ENCODE assay signal across 8 cellular contexts in the genomic region with DNA sequence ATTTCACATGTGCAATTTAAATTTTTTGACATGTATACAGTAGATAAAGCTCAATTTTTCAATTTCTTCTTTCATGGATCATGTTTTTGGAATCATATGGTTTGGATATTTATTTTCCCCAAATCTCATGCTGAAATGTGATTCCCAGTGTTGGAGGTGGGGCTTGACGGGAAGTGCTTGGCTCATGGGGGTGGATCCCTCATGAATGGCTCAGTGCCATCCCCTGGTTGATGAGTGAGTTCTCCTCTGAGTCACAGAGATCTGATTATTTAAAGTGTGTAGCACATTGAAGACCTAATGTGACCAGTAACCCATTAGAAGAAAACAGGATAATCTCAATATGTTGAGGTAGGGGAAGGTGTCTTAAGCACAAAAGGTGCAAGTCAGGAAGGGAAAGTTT. TPM values are rescaled to one million over a fixed set of nuclear protein-coding genes. Genes with fewer than 3 reads are reported as not detected.
DNase-seq lines count a peak whose midpoint lies in the region; ATAC-seq, FAIRE-seq and TF ChIP-seq lines count a peak whose summit lies in the region.

No MANE protein-coding gene starts in this region.

- no peak for ATAC-seq in GM21737 (IDR thresholded peaks at IDR 0.05; ENCODE audit: unreplicated experiment)
- ATAC-seq in HG02623 (IDR thresholded peaks at IDR 0.05; ENCODE audit: unreplicated experiment): no peak

- FAIRE-seq in H54 (lab: Jason Lieb, UNC): peak; percentile 98

- TF ChIP-seq CTCF in WI38 (IDR thresholded peaks at IDR 0.05; ENCODE audit: low read depth, low read length) (no peak), cardiac muscle cell (IDR thresholded peaks at IDR 0.05; ENCODE audit: low read depth, low read length) (no peak), parathyroid adenoma (IDR thresholded peaks at IDR 0.05) (no peak), GM10266 (IDR thresholded peaks at IDR 0.05; ENCODE audit: control insufficient read depth, insufficient read depth, low read depth, missing control alignments) (no peak)

- peak overlapping the region; percentile 95 for H3K27ac ChIP-seq in cardiac muscle cell
- H3K27ac ChIP-seq in parathyroid adenoma: peak overlapping the region; percentile 87

- no peaks in the 10 kb centered on the region for H3K27me3 ChIP-seq in cardiac muscle cell
- no peaks in the 10 kb centered on the region for H3K27me3 ChIP-seq in parathyroid adenoma (ENCODE audit: control insufficient read depth, insufficient read depth, low read length)

- no peak overlapping the region for H3K9ac ChIP-seq in parathyroid adenoma

- H3K4me1 ChIP-seq in cardiac muscle cell (ENCODE audit: low read depth) (peaks cover 23% of the 10 kb centered on the region), parathyroid adenoma (peaks cover 2% of the 10 kb centered on the region)

- H3K4me3 ChIP-seq in WI38 (ENCODE audit: low read depth, low read length) (peak overlapping the region; percentile 62), cardiac muscle cell (peak overlapping the region; percentile 46), parathyroid adenoma (ENCODE audit: low read depth, low read length) (peak overlapping the region; percentile 24)

- peak; percentile 25 for DNase-seq in H54 (ENCODE audit: insufficient read length, low spot score)
- peak; percentile 53 to 96 for DNase-seq in cardiac muscle cell (ENCODE audit: low read depth in 1 of 2, low spot score in 1 of 2)
- DNase-seq in GM10266 (ENCODE audit: extremely low spot score): no peak
- no peak for DNase-seq in NCI-H1436 treated with DMSO at 0.1 percent for 48 hours (lab: John Stamatoyannopoulos, UW)

- TF ChIP-seq POLR2A in H54 (IDR thresholded peaks at IDR 0.05; ENCODE audit: low read depth, low read length): no peak

- H2AFZ ChIP-seq in parathyroid adenoma: no peak overlapping the region

- no peak overlapping the region for H3K4me2 ChIP-seq in parathyroid adenoma (ENCODE audit: low read length)

- H3K36me3 ChIP-seq in cardiac muscle cell (no peaks in the 10 kb centered on the region), parathyroid adenoma (ENCODE audit: control insufficient read depth, insufficient read depth, low read length) (no peaks in the 10 kb centered on the region)

- H3K9me3 ChIP-seq in cardiac muscle cell (ENCODE audit: low read depth) (no peaks in the 10 kb centered on the region), parathyroid adenoma (ENCODE audit: control insufficient read depth, low read length) (no peaks in the 10 kb centered on the region)

- no peaks in the 10 kb centered on the region for H3K79me2 ChIP-seq in parathyroid adenoma

RNA-seq across cellular contexts. Expression of a gene that starts 9.1 kb away (rescaled TPM):
- 8.4 and 10.5 TPM in 2 replicates for total RNA-seq in cardiac muscle cell
- 15.0 and 23.0 TPM in 2 replicates for polyA plus RNA-seq in cardiac muscle cell

Comparison
In these comparisons a context has a peak if more than half of its experiments do, and no peak if none do; other contexts are left out.
1. DNase-seq: peak in H54 (single experiment) and cardiac muscle cell (2 of 2); none in GM10266 (single experiment) and NCI-H1436 treated with DMSO at 0.1 percent for 48 hours (single experiment).
2. Peak in every context shown above with its lines, with median percentiles within 50 percentile points of each other: H3K4me3 ChIP-seq.